8 cellular contexts compared by ENCODE assay signal in the genomic region with DNA sequence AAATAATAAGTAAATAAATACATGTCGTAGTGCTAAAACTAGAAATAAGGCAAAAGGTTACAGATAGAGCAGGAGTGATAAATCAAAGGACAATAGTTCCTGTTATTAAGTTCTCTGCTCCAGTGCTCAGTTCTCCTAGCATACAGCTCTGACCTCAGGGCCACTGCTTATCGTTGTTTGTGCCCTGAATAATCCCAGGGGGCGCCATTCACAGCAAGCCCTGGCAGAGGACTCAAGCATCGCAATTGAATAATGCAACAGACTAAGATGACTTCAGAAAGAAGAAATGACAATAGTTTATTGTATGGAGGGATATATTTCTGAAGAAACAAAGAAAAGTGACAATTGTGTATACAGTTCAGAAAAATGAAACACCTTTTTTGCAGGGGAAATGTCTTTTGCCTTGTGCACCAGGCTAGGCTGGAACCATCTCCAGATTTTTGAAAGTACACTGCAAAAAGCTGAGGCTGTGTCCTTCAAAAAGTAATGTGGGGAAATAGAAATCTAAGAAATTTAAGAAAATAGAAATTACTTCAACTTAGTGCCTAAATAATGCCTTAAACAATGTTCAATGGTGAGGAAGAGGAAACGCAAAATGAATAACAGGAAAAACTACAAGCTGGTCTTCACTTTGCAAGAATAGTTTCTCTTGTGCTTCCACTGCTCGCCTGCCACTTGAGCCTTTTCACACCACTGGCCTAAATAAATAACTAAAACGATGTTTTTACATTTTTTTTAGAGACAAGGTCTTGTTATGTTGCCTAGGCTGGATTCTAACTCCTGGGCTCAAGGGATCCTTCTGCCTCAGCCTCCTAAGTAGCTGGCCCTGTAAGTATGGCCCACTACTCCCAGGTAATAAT. TPM values are rescaled to one million over a fixed set of nuclear protein-coding genes. Genes with fewer than 3 reads are reported as not detected.
A peak's percentile ranks its signal among the peaks of the same experiment; 100 is the strongest.
DNase-seq lines count a peak whose midpoint lies in the region; ATAC-seq, FAIRE-seq and TF ChIP-seq lines count a peak whose summit lies in the region.

No MANE protein-coding gene starts in this region.

- no peak overlapping the region for H2AFZ ChIP-seq in keratinocyte (ENCODE audit: control insufficient read depth, low read length)

- H3K4me1 ChIP-seq in CD8-positive, alpha-beta T cell (ENCODE audit: insufficient read depth, low read length), result no peaks in the 10 kb centered on the region
- H3K4me1 ChIP-seq in keratinocyte (ENCODE audit: control insufficient read depth, extremely low read depth, insufficient read depth, low read length), result no peaks in the 10 kb centered on the region

- no peaks in the 10 kb centered on the region for H3K9me1 ChIP-seq in keratinocyte (ENCODE audit: control insufficient read depth, extremely low read depth, insufficient read depth, low read length)

- no peak overlapping the region for H3K4me3 Mint-ChIP-seq in CD8-positive, alpha-beta T cell

- no peaks in the 10 kb centered on the region for H3K27me3 ChIP-seq in CD8-positive, alpha-beta T cell (ENCODE audit: insufficient read depth, low read length)
- no peaks in the 10 kb centered on the region for H3K27me3 ChIP-seq in keratinocyte (ENCODE audit: control insufficient read depth, extremely low read depth, insufficient read depth, low read length)

- TF ChIP-seq CTCF in CD8-positive, alpha-beta T cell (IDR thresholded peaks at IDR 0.05), result peak; percentile 54
- peak; percentile 28 to 68 (median 45) for TF ChIP-seq CTCF in keratinocyte (optimal IDR thresholded peaks at IDR 0.05 in 1 of 3, IDR thresholded peaks at IDR 0.05 in 1 of 3, conservative IDR thresholded peaks at IDR 0.05 in 1 of 3; ENCODE audit: extremely low read depth in 1 of 3, insufficient read depth in 2 of 3, low read length in 3 of 3)

- CTCF ChIA-PET in CD8-positive, alpha-beta T cell (lab: Charles Lee), result interaction anchor here (0.6 to 2.7 kb wide), 13 partner anchors 8 to 382 kb away, joined by 3 to 10 read pairs (median 4); no protein-coding TSS in a partner anchor

- H3K27me3 Mint-ChIP-seq in CD8-positive, alpha-beta T cell (ENCODE audit: low read depth), result peaks cover 3% of the 10 kb centered on the region

- FAIRE-seq in keratinocyte (lab: Jason Lieb, UNC), result no peak

- no peaks in the 10 kb centered on the region for H4K20me1 ChIP-seq in keratinocyte (ENCODE audit: control insufficient read depth, extremely low read depth, insufficient read depth, low read length)

- no peak overlapping the region for H3K4me3 ChIP-seq in CD8-positive, alpha-beta T cell (ENCODE audit: low read depth, low read length)
- no peak overlapping the region for H3K4me3 ChIP-seq in keratinocyte (ENCODE audit: control insufficient read depth in 2 of 3, extremely low read depth in 1 of 3, insufficient read depth in 2 of 3, low read depth in 1 of 3, low read length in 3 of 3)

- no peak overlapping the region for H3K27ac Mint-ChIP-seq in CD8-positive, alpha-beta T cell
- no peak overlapping the region for H3K27ac Mint-ChIP-seq in activated naive CD4-positive, alpha-beta T cell treated with anti-CD3 and anti-CD28 coated beads, Interleukin-2, amount 50 U/mL, for 72 hours

- H3K9me3 ChIP-seq in CD8-positive, alpha-beta T cell (ENCODE audit: low read length), result no peaks in the 10 kb centered on the region
- no peaks in the 10 kb centered on the region for H3K9me3 ChIP-seq in keratinocyte (ENCODE audit: control insufficient read depth, low read depth, low read length)

- H3K9ac ChIP-seq in keratinocyte (ENCODE audit: control insufficient read depth, extremely low read depth, insufficient read depth, low read length), result no peak overlapping the region

- POLR2A ChIA-PET in CD8-positive, alpha-beta T cell (lab: Charles Lee), result no interaction called here

- H3K27ac ChIP-seq in CD8-positive, alpha-beta T cell (ENCODE audit: low read depth, low read length), result no peak overlapping the region
- no peak overlapping the region for H3K27ac ChIP-seq in keratinocyte (ENCODE audit: control insufficient read depth, insufficient read depth, low read length)

- H3K36me3 ChIP-seq in CD8-positive, alpha-beta T cell (ENCODE audit: insufficient read depth, low read length), result no peaks in the 10 kb centered on the region
- H3K36me3 ChIP-seq in keratinocyte (ENCODE audit: control insufficient read depth in 2 of 2, extremely low read depth in 1 of 2, insufficient read depth in 2 of 2, low read length in 2 of 2), result no peaks in the 10 kb centered on the region

- no peaks in the 10 kb centered on the region for H3K36me3 Mint-ChIP-seq in CD8-positive, alpha-beta T cell
- H3K36me3 Mint-ChIP-seq in activated naive CD4-positive, alpha-beta T cell treated with anti-CD3 and anti-CD28 coated beads, Interleukin-2, amount 50 U/mL, for 72 hours, result no peaks in the 10 kb centered on the region

- intact Hi-C loops in CD8-positive, alpha-beta T cell (cut with DNase I, micrococcal nuclease), result loop anchor here (1.0 to 5.0 kb wide), 3 partner anchors 65 to 380 kb away; a partner anchor contains a TSS

- peak; percentile 52 for ATAC-seq in CD8-positive, alpha-beta T cell
- peak; percentile 45 to 52 for ATAC-seq in activated naive CD4-positive, alpha-beta T cell treated with anti-CD3 and anti-CD28 coated beads, Interleukin-2, amount 50 U/mL, for 72 hours
- ATAC-seq in HG03108 (IDR thresholded peaks at IDR 0.05; ENCODE audit: unreplicated experiment), result no peak
- ATAC-seq in GM18909 (IDR thresholded peaks at IDR 0.05; ENCODE audit: poor library complexity, unreplicated experiment), result no peak

- H3K9me3 Mint-ChIP-seq in CD8-positive, alpha-beta T cell, result no peaks in the 10 kb centered on the region
- no peaks in the 10 kb centered on the region for H3K9me3 Mint-ChIP-seq in activated naive CD4-positive, alpha-beta T cell treated with anti-CD3 and anti-CD28 coated beads, Interleukin-2, amount 50 U/mL, for 72 hours

- peak in 6 of 7 experiments; percentile 27 to 60 (median 52) for DNase-seq in CD8-positive, alpha-beta T cell
- DNase-seq in HCEC 1CT, result peak; percentile 47
- peak; percentile 44 for DNase-seq in RPMI7951 (ENCODE audit: low read depth)
- DNase-seq in activated naive CD4-positive, alpha-beta T cell treated with anti-CD3 and anti-CD28 coated beads, Interleukin-2, amount 50 U/mL, for 72 hours (ENCODE audit: low spot score in 2 of 2), result peak in 1 of 2 donors; percentile 34
- DNase-seq in keratinocyte (ENCODE audit: low read depth, low spot score), result no peak
- DNase-seq in stimulated activated CD8-positive, alpha-beta memory T cell treated with anti-CD3 and anti-CD28 coated beads, Interleukin-7, amount 100 ng/mL, for 4 hours (ENCODE audit: low read depth in 2 of 2), result peak; percentile 23 to 26

- dilution Hi-C loops in keratinocyte (cut with MboI; ENCODE audit: extremely low pct_ligation_motif_present, low sequenced_read_pairs), result no loop called here

- no peaks in the 10 kb centered on the region for H3K79me2 ChIP-seq in keratinocyte (ENCODE audit: control insufficient read depth, insufficient read depth, low read length)

- H3K4me1 Mint-ChIP-seq in CD8-positive, alpha-beta T cell (ENCODE audit: low read depth), result peaks cover 3% of the 10 kb centered on the region

- no peak overlapping the region for H3K4me2 ChIP-seq in keratinocyte (ENCODE audit: control insufficient read depth, extremely low read depth, insufficient read depth, low read depth, low read length)

RNA-seq across cellular contexts. Expression of a gene that starts 19.0 kb away (rescaled TPM):
- 10 to 100 TPM; 12.0 to 12.3 TPM for total RNA-seq in CD8-positive, alpha-beta T cell
- total RNA-seq in RPMI7951 (2014; rRNA removed; shearing (Covaris generic)), result 9.0 and 10.7 TPM in 2 replicates
- 1 to 10 TPM; 4.4 to 5.6 TPM for total RNA-seq in activated naive CD4-positive, alpha-beta T cell treated with anti-CD3 and anti-CD28 coated beads, Interleukin-2, amount 50 U/mL, for 72 hours
- 15.5 to 29.9 TPM (median 19.4 TPM) in 3 replicates for polyA plus RNA-seq in keratinocyte
- polyA plus RNA-seq in keratinocyte (2011; ENCODE audit: low read depth), result 4.8 TPM
- 18.3 and 41.5 TPM in 2 replicates for polyA plus RNA-seq in keratinocyte (2011; cell fraction: cytosol; rRNA removed)
- 18.6 and 20.0 TPM in 2 replicates for polyA plus RNA-seq in keratinocyte (2011; cell fraction: nucleus; rRNA removed)
- polyA plus RNA-seq in keratinocyte (2012; ENCODE audit: low replicate concordance), result 7.9 and 24.3 TPM in 2 replicates
- polyA minus RNA-seq in keratinocyte, result 4.0 to 27.5 TPM (median 15.9 TPM) in 3 replicates
- 22.3 TPM for polyA minus RNA-seq in keratinocyte (2011; cell fraction: cytosol; rRNA and poly(A)+ RNA removed)
- polyA minus RNA-seq in keratinocyte (2011; cell fraction: nucleus; rRNA and poly(A)+ RNA removed), result 8.4 and 16.0 TPM in 2 replicates

Comparison
In these comparisons a context has a peak if more than half of its experiments do, and no peak if none do; other contexts are left out.
1. ATAC-seq: peak in CD8-positive, alpha-beta T cell (single experiment) and activated naive CD4-positive, alpha-beta T cell treated with anti-CD3 and anti-CD28 coated beads, Interleukin-2, amount 50 U/mL, for 72 hours (2 of 2); none in HG03108 (single experiment) and GM18909 (single experiment).